In the genomic region with DNA sequence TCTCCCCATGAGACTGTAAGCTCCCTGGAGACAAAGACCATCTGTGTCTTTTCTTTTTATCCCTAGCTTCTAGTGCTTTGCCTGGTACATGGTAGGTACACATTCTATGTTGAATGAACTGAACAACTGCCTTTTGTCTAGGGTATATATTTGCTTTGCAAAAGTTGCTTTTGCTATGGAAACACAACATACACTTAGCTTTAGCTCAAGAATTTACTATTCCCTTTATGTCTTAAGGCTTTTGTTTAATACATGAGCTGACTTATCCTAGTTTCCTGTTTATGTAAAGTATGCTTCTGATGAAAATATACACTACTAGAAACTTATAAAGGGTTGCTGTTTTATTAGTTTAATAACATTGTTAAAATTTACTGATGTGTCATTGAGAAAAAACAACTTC, we compare ENCODE assay signal across 19 cellular contexts.
DNase-seq lines count a peak whose midpoint lies in the region; ATAC-seq and TF ChIP-seq lines count a peak whose summit lies in the region.
"Had no signal": no experiment of that assay in that cellular context is flagged by ENCODE, and none has a peak within 500 bp of the region (broad histone marks: within the 10 kb centered on the region; RNA-seq: fewer than 3 reads in every experiment).

No MANE protein-coding gene starts in this region.

- H3K36me3 Mint-ChIP-seq in mesothelial cell of epicardium = peaks cover 31% of the 10 kb centered on the region
- H3K36me3 Mint-ChIP-seq: activated naive CD4-positive, alpha-beta T cell treated with anti-CD3 and anti-CD28 coated beads, Interleukin-2, amount 50 U/mL, for 24 hours; T-cell had no signal

- H3K4me1 Mint-ChIP-seq in mesothelial cell of epicardium = peaks cover 44% of the 10 kb centered on the region
- H3K4me1 Mint-ChIP-seq: activated naive CD4-positive, alpha-beta T cell treated with anti-CD3 and anti-CD28 coated beads, Interleukin-2, amount 50 U/mL, for 24 hours; T-cell had no signal

- ATAC-seq in GM21717 (IDR thresholded peaks at IDR 0.05; ENCODE audit: unreplicated experiment) = no peak
- ATAC-seq: activated CD4-positive, alpha-beta T cell treated with anti-CD3 and anti-CD28 coated beads for 36 hours; effector memory CD8-positive, alpha-beta T cell; heart left ventricle; left lung; T-cell had no signal

- peak overlapping the region; percentile 73 for H3K27ac Mint-ChIP-seq in mesothelial cell of epicardium
- H3K27ac Mint-ChIP-seq: activated CD4-positive, alpha-beta T cell treated with anti-CD3 and anti-CD28 coated beads for 36 hours; activated naive CD4-positive, alpha-beta T cell treated with anti-CD3 and anti-CD28 coated beads, Interleukin-2, amount 50 U/mL, for 24 hours; effector memory CD8-positive, alpha-beta T cell; stimulated activated naive CD8-positive, alpha-beta T cell treated with anti-CD3 and anti-CD28 coated beads, Interleukin-15, Interleukin-2, amounts not matched to agents 100 ng/mL and 50 ng/mL, for 24 hours; T-cell had no signal

- CTCF ChIA-PET in OCI-LY7 (lab: Charles Lee; ENCODE audit: unreplicated experiment) = no interaction called here

- H3K9me3 ChIP-seq in SK-N-MC (ENCODE audit: low read depth, low read length) (no peaks in the 10 kb centered on the region), suprapubic skin (no peaks in the 10 kb centered on the region), OCI-LY7 (ENCODE audit: low read length) (no peaks in the 10 kb centered on the region)
- H3K9me3 ChIP-seq: ascending aorta, HAP-1, heart left ventricle, left lung, transverse colon had no signal

- H3K79me2 ChIP-seq in OCI-LY7 (ENCODE audit: insufficient read depth, low read depth, low read length) = no peaks in the 10 kb centered on the region

- TF ChIP-seq CTCF in mesothelial cell of epicardium (IDR thresholded peaks at IDR 0.05; ENCODE audit: unreplicated experiment) (no peak), suprapubic skin (IDR thresholded peaks at IDR 0.05) (no peak), OCI-LY7 (conservative IDR thresholded peaks at IDR 0.05; ENCODE audit: low read length) (no peak)

- no peaks in the 10 kb centered on the region for H3K27me3 Mint-ChIP-seq in mesothelial cell of epicardium (ENCODE audit: low read depth)
- H3K27me3 Mint-ChIP-seq: activated naive CD4-positive, alpha-beta T cell treated with anti-CD3 and anti-CD28 coated beads, Interleukin-2, amount 50 U/mL, for 24 hours; effector memory CD8-positive, alpha-beta T cell; stimulated activated naive CD8-positive, alpha-beta T cell treated with anti-CD3 and anti-CD28 coated beads, Interleukin-15, Interleukin-2, amounts not matched to agents 100 ng/mL and 50 ng/mL, for 24 hours; T-cell had no signal

- POLR2A ChIA-PET in OCI-LY7 (lab: Charles Lee) = no interaction called here

- H3K4me3 ChIP-seq in SK-N-MC = 0 out of 2 replicates have a peak overlapping the region, but pooled peaks have one; percentile 5
- no peak overlapping the region for H3K4me3 ChIP-seq in suprapubic skin
- no peak overlapping the region for H3K4me3 ChIP-seq in OCI-LY7 (ENCODE audit: low read depth, low read length, poor library complexity, severe bottlenecking)
- H3K4me3 ChIP-seq: ascending aorta, HAP-1, heart left ventricle, left lung, transverse colon had no signal

- intact Hi-C loops in OCI-LY7 (cut with micrococcal nuclease; ENCODE audit: unreplicated experiment) = no loop called here

- H3K9me2 ChIP-seq in OCI-LY7 (ENCODE audit: insufficient read depth, low read length) = no peaks in the 10 kb centered on the region

- H3K36me3 ChIP-seq in SK-N-MC (ENCODE audit: insufficient read depth, low read length) = no peaks in the 10 kb centered on the region
- H3K36me3 ChIP-seq in suprapubic skin = no peaks in the 10 kb centered on the region
- H3K36me3 ChIP-seq in OCI-LY7 (ENCODE audit: insufficient read depth, low read length) = no peaks in the 10 kb centered on the region
- H3K36me3 ChIP-seq: ascending aorta, HAP-1, heart left ventricle, left lung, transverse colon had no signal

- H3K27me3 ChIP-seq in suprapubic skin = no peaks in the 10 kb centered on the region
- H3K27me3 ChIP-seq: ascending aorta, heart left ventricle, left lung, transverse colon had no signal

- peaks cover 9% of the 10 kb centered on the region for H3K9me3 Mint-ChIP-seq in mesothelial cell of epicardium
- H3K9me3 Mint-ChIP-seq: activated naive CD4-positive, alpha-beta T cell treated with anti-CD3 and anti-CD28 coated beads, Interleukin-2, amount 50 U/mL, for 24 hours; stimulated activated naive CD8-positive, alpha-beta T cell treated with anti-CD3 and anti-CD28 coated beads, Interleukin-15, Interleukin-2, amounts not matched to agents 100 ng/mL and 50 ng/mL, for 24 hours had no signal

- no peak overlapping the region for H3K9ac ChIP-seq in SK-N-MC (ENCODE audit: insufficient read length)
- H3K9ac ChIP-seq: KMS-11 had no signal

- no peaks in the 10 kb centered on the region for H4K20me1 ChIP-seq in OCI-LY7 (ENCODE audit: insufficient read depth, low read length)

- DNase-seq in HT1080 (ENCODE audit: low read depth) (peak; percentile 4), NCI-H446 treated with DMSO at 0.1 percent for 48 hours (lab: John Stamatoyannopoulos, UW) (peak; percentile 33), SK-N-MC (ENCODE audit: low read depth, low spot score) (peak; percentile 57), mesothelial cell of epicardium (ENCODE audit: low spot score in 2 of 2, unreplicated experiment in 2 of 2) (no peak), suprapubic skin (ENCODE audit: low spot score in 2 of 2) (no peak), OCI-LY7 (ENCODE audit: low spot score) (no peak)
- DNase-seq: activated CD4-positive, alpha-beta T cell treated with anti-CD3 and anti-CD28 coated beads for 36 hours; effector memory CD8-positive, alpha-beta T cell; heart left ventricle; left lung; stimulated activated CD4-positive, alpha-beta T cell treated with anti-CD3 and anti-CD28 coated beads, Interleukin-4, amount 100 ng/mL, for 1 hour; T-cell; transverse colon had no signal

- H3K4me3 Mint-ChIP-seq in mesothelial cell of epicardium = no peak overlapping the region
- H3K4me3 Mint-ChIP-seq: activated CD4-positive, alpha-beta T cell treated with anti-CD3 and anti-CD28 coated beads for 36 hours; activated naive CD4-positive, alpha-beta T cell treated with anti-CD3 and anti-CD28 coated beads, Interleukin-2, amount 50 U/mL, for 24 hours; effector memory CD8-positive, alpha-beta T cell; stimulated activated naive CD8-positive, alpha-beta T cell treated with anti-CD3 and anti-CD28 coated beads, Interleukin-15, Interleukin-2, amounts not matched to agents 100 ng/mL and 50 ng/mL, for 24 hours; T-cell had no signal

- TF ChIP-seq EP300 in suprapubic skin (IDR thresholded peaks at IDR 0.05) = no peak

- BruUV-seq in OCI-LY7 (replicated peaks; lab: Mats Ljungman, UMichigan) = no TSS peak

- H2AFZ ChIP-seq in OCI-LY7 (ENCODE audit: low read length) = no peak overlapping the region

- H3K4me1 ChIP-seq in suprapubic skin (no peaks in the 10 kb centered on the region), OCI-LY7 (ENCODE audit: insufficient read depth, low read length, poor library complexity, severe bottlenecking) (no peaks in the 10 kb centered on the region)
- H3K4me1 ChIP-seq: ascending aorta, HAP-1, left lung, transverse colon had no signal

- H3K27ac ChIP-seq in SK-N-MC (peak overlapping the region; percentile 26; the same call in 1 of the 2 replicates), suprapubic skin (no peak overlapping the region), OCI-LY7 (ENCODE audit: low read depth, low read length, poor library complexity, severe bottlenecking) (no peak overlapping the region)
- H3K27ac ChIP-seq: ascending aorta, heart left ventricle, KMS-11, left lung, transverse colon had no signal

- TF ChIP-seq POLR2A in suprapubic skin (IDR thresholded peaks at IDR 0.05) = no peak

- H3K4me2 ChIP-seq in OCI-LY7 (ENCODE audit: low read length) = no peak overlapping the region
- H3K4me2 ChIP-seq: KMS-11 had no signal

Comparison
In these comparisons a context has a peak if more than half of its experiments do, and no peak if none do; other contexts are left out.
1. DNase-seq: peak in HT1080 (single experiment), NCI-H446 treated with DMSO at 0.1 percent for 48 hours (single experiment) and SK-N-MC (single experiment); none in mesothelial cell of epicardium (0 of 2), suprapubic skin (0 of 2) and OCI-LY7 (single experiment).